ENCODE assay signal across 8 cellular contexts in the genomic region with DNA sequence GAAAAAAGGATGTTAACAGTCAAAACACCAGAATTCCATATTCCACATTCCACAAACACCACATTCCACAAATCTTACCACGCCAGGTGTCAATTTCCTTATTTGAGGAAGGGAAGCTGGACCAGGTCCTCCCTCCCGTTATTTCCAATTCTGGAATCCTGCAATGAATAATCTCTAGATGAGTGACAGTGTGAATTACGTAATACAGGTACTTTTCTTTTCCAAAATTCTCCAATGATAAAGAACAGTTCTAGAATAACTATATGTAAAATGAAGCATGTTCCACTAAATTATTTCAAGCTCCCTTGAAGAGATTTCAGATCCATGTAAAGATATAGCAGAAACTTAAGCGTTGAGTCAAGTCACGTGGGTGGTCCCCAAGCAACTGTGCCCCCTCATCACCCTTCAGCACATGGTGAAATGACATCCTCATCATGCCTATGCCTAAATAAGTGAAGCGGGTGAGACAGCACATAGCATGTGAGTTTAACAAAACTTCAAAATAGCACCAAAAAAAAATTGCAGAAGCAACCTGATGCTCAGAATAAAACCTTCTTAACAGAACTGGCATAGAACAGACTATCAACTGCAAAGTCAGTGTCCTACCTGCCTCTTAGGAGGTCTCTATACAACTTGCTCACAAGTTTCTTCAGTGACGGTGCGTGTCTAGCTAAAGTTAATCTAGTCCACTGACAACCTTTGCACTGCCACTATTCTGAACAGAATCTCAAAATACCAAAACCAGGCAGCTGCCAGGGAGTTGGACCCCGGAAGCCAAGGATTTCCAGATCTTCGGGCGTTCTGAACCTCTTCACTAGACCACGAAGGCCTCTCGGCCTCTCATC. TPM values are rescaled to one million over a fixed set of nuclear protein-coding genes. Genes with fewer than 3 reads are reported as not detected.
DNase-seq lines count a peak whose midpoint lies in the region; ATAC-seq and TF ChIP-seq lines count a peak whose summit lies in the region.

No MANE protein-coding gene starts in this region.

- TF ChIP-seq POLR2A in erythroblast (IDR thresholded peaks at IDR 0.05; ENCODE audit: low read length), result no peak

- peak; percentile 16 for ATAC-seq in HG03045 (IDR thresholded peaks at IDR 0.05; ENCODE audit: unreplicated experiment)
- peak in 1 of 2 donors; percentile 21 for ATAC-seq in natural killer cell treated with Interleukin-12 subunit alpha and Interleukin-12 subunit beta and Interleukin-15 and Interleukin-18, amount 100 ng/mL, for 72 hours
- no peak for ATAC-seq in HG02852 (IDR thresholded peaks at IDR 0.05; ENCODE audit: unreplicated experiment)

- peak overlapping the region; percentile 83 to 85 for H3K27ac Mint-ChIP-seq in natural killer cell treated with Interleukin-12 subunit alpha and Interleukin-12 subunit beta and Interleukin-15 and Interleukin-18, amount 100 ng/mL, for 72 hours

- no peaks in the 10 kb centered on the region for H3K27me3 ChIP-seq in SK-N-SH (ENCODE audit: insufficient read depth)

- peak overlapping the region; percentile 95 for H3K4me2 ChIP-seq in SK-N-SH

- peak; percentile 47 for DNase-seq in NCI-H82 (lab: John Stamatoyannopoulos, UW)
- no peak for DNase-seq in NCI-H82 treated with DMSO at 0.1 percent for 48 hours (lab: John Stamatoyannopoulos, UW; ENCODE audit: unreplicated experiment)
- no peak for DNase-seq in SK-N-SH
- peak; percentile 55 to 58 for DNase-seq in erythroblast (lab: John Stamatoyannopoulos, UW)
- no peak for DNase-seq in natural killer cell treated with Interleukin-12 subunit alpha and Interleukin-12 subunit beta and Interleukin-15 and Interleukin-18, amount 100 ng/mL, for 72 hours (ENCODE audit: low spot score)
- no peak for DNase-seq in A172 (ENCODE audit: low spot score)

- peak overlapping the region in 1 of 2 experiments; percentile 72; a peak in 1 of 4 replicates for H3K27ac ChIP-seq in SK-N-SH (ENCODE audit: low read depth in 2 of 2, low read length in 1 of 2)

- H3K9me3 Mint-ChIP-seq in natural killer cell treated with Interleukin-12 subunit alpha and Interleukin-12 subunit beta and Interleukin-15 and Interleukin-18, amount 100 ng/mL, for 72 hours, result no peaks in the 10 kb centered on the region

- H3K4me1 Mint-ChIP-seq in natural killer cell treated with Interleukin-12 subunit alpha and Interleukin-12 subunit beta and Interleukin-15 and Interleukin-18, amount 100 ng/mL, for 72 hours (ENCODE audit: low read depth in 2 of 2), result peaks cover 20 to 23% of the 10 kb centered on the region in 2 donors

- H3K4me3 Mint-ChIP-seq in natural killer cell treated with Interleukin-12 subunit alpha and Interleukin-12 subunit beta and Interleukin-15 and Interleukin-18, amount 100 ng/mL, for 72 hours, result peak overlapping the region; percentile 88

- POLR2A ChIA-PET in SK-N-SH (lab: Yijun Ruan, JAX), result no interaction called here

- no peaks in the 10 kb centered on the region for H4K20me1 ChIP-seq in SK-N-SH (ENCODE audit: insufficient read depth)

- CTCF ChIA-PET in SK-N-SH (lab: Yijun Ruan, JAX), result interaction anchor here (0.9 to 1.9 kb wide), 3 partner anchors 9 to 237 kb away, joined by 3 to 7 read pairs (median 4); no protein-coding TSS in a partner anchor

- no peak for TF ChIP-seq RAD21 in SK-N-SH (IDR thresholded peaks at IDR 0.05; ENCODE audit: low read length)

- H3K36me3 ChIP-seq in SK-N-SH (replicated peaks in 1 of 2; ENCODE audit: control insufficient read depth in 1 of 2, insufficient read depth in 2 of 2, low read length in 1 of 2), result peaks cover 19 to 34% of the 10 kb centered on the region in 2 experiments

- peak overlapping the region; percentile 74 for H3K9ac ChIP-seq in SK-N-SH

- peak overlapping the region; percentile 91 to 98 for H3K4me3 ChIP-seq in SK-N-SH (ENCODE audit: low read depth in 2 of 2, low read length in 1 of 2)

- peaks cover 3% of the 10 kb centered on the region for H3F3A ChIP-seq in SK-N-SH (replicated peaks; ENCODE audit: insufficient read depth)

- no peak for TF ChIP-seq CTCF in SK-N-SH (IDR thresholded peaks at IDR 0.05)

- peaks cover 19% of the 10 kb centered on the region for H3K79me2 ChIP-seq in SK-N-SH (ENCODE audit: insufficient read depth)

- peak overlapping the region; percentile 94 for H2AFZ ChIP-seq in SK-N-SH (ENCODE audit: low read depth)

- peaks cover 6 to 10% of the 10 kb centered on the region in 2 experiments; a peak in 2 of 4 replicates for H3K4me1 ChIP-seq in SK-N-SH (ENCODE audit: control insufficient read depth in 1 of 2, insufficient read depth in 2 of 2, low read depth in 1 of 2, low read length in 1 of 2)

- TF ChIP-seq EP300 in SK-N-SH (IDR thresholded peaks at IDR 0.05; ENCODE audit: borderline replicate concordance in 1 of 2, low read depth in 1 of 2, low read length in 1 of 2), result no peak

- peaks cover 0 to 2% of the 10 kb centered on the region in 2 donors for H3K27me3 Mint-ChIP-seq in natural killer cell treated with Interleukin-12 subunit alpha and Interleukin-12 subunit beta and Interleukin-15 and Interleukin-18, amount 100 ng/mL, for 72 hours

- H3K36me3 Mint-ChIP-seq in natural killer cell treated with Interleukin-12 subunit alpha and Interleukin-12 subunit beta and Interleukin-15 and Interleukin-18, amount 100 ng/mL, for 72 hours, result peaks cover 3% of the 10 kb centered on the region

- no peaks in the 10 kb centered on the region for H3K9me3 ChIP-seq in SK-N-SH

- no peaks in the 10 kb centered on the region for H3K9me2 ChIP-seq in SK-N-SH

- WGBS in SK-N-SH (ENCODE audit: low lambda C conversion rate), result 30% methylated on average over 13 of the region's 13 CpGs

TF ChIP-seq in SK-N-SH, 30 proteins besides CTCF, POLR2A, EP300 and RAD21:
- no peak for TF ChIP-seq FOXM1 (IDR thresholded peaks at IDR 0.05; ENCODE audit: low read depth)
- no peak for TF ChIP-seq POLR2AphosphoS5 (IDR thresholded peaks at IDR 0.05; ENCODE audit: low read depth, low read length)
- no peak for TF ChIP-seq GABPA (IDR thresholded peaks at IDR 0.05; ENCODE audit: low read depth)
- TF ChIP-seq TCF12 (IDR thresholded peaks at IDR 0.05), result no peak
- TF ChIP-seq GATA2 (CRISPR knock-in tag; IDR thresholded peaks at IDR 0.05), result no peak
- no peak for TF ChIP-seq RXRA (IDR thresholded peaks at IDR 0.05; ENCODE audit: borderline replicate concordance, low read depth)
- TF ChIP-seq, protein P1, sequence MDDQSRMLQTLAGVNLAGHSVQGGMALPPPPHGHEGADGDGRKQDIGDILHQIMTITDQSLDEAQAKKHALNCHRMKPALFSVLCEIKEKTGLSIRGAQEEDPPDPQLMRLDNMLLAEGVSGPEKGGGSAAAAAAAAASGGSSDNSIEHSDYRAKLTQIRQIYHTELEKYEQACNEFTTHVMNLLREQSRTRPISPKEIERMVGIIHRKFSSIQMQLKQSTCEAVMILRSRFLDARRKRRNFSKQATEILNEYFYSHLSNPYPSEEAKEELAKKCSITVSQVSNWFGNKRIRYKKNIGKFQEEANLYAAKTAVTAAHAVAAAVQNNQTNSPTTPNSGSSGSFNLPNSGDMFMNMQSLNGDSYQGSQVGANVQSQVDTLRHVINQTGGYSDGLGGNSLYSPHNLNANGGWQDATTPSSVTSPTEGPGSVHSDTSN (IDR thresholded peaks at IDR 0.05), result no peak
- no peak for TF ChIP-seq FOSL2 (IDR thresholded peaks at IDR 0.05; ENCODE audit: borderline replicate concordance, low read depth)
- TF ChIP-seq MEF2A (IDR thresholded peaks at IDR 0.05; ENCODE audit: borderline replicate concordance, low read depth), result no peak
- no peak for TF ChIP-seq SMC3 (IDR thresholded peaks at IDR 0.05; ENCODE audit: low read depth, low read length)
- TF ChIP-seq ELF1 (IDR thresholded peaks at IDR 0.05), result no peak
- TF ChIP-seq YY1 (IDR thresholded peaks at IDR 0.05; ENCODE audit: low read depth), result no peak
- no peak for TF ChIP-seq NFIC (IDR thresholded peaks at IDR 0.05; ENCODE audit: borderline replicate concordance)
- TF ChIP-seq, protein P2, sequence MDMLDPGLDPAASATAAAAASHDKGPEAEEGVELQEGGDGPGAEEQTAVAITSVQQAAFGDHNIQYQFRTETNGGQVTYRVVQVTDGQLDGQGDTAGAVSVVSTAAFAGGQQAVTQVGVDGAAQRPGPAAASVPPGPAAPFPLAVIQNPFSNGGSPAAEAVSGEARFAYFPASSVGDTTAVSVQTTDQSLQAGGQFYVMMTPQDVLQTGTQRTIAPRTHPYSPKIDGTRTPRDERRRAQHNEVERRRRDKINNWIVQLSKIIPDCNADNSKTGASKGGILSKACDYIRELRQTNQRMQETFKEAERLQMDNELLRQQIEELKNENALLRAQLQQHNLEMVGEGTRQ (IDR thresholded peaks at IDR 0.05; ENCODE audit: borderline replicate concordance, low read depth, low read length), result no peak

RNA-seq across cellular contexts. Expression of a gene that starts 0.9 kb away (rescaled TPM):
- 13.5 and 14.6 TPM in 2 replicates for polyA plus RNA-seq in SK-N-SH (2012; rRNA removed)
- polyA plus RNA-seq in SK-N-SH (2012; cell fraction: cytosol; rRNA removed), result 8.4 and 11.8 TPM in 2 replicates
- polyA plus RNA-seq in SK-N-SH (2012; cell fraction: nucleus; rRNA removed), result 38.6 and 43.5 TPM in 2 replicates
- 10 to 100 TPM; 34.1 to 45.2 TPM for total RNA-seq in natural killer cell treated with Interleukin-12 subunit alpha and Interleukin-12 subunit beta and Interleukin-15 and Interleukin-18, amount 100 ng/mL, for 72 hours
- total RNA-seq in A172 (2014; rRNA removed; shearing (Covaris generic)), result 19.0 and 20.1 TPM in 2 replicates

Comparison
In these comparisons a context has a peak if more than half of its experiments do, and no peak if none do; other contexts are left out.
1. DNase-seq: peak in NCI-H82 (single experiment) and erythroblast (2 of 2); none in NCI-H82 treated with DMSO at 0.1 percent for 48 hours (single experiment), SK-N-SH (single experiment), natural killer cell treated with Interleukin-12 subunit alpha and Interleukin-12 subunit beta and Interleukin-15 and Interleukin-18, amount 100 ng/mL, for 72 hours (single experiment) and A172 (single experiment).